ENCODE assay signal across 16 cellular contexts in genomic region chr6:34071111-34071883, GRCh38.
DNase-seq lines count a peak whose midpoint lies in the region; ATAC-seq, FAIRE-seq and TF ChIP-seq lines count a peak whose summit lies in the region.
"Had no signal": no experiment of that assay in that cellular context is flagged by ENCODE, and none has a peak within 500 bp of the region (broad histone marks: within the 10 kb centered on the region; RNA-seq: fewer than 3 reads in every experiment).

No MANE protein-coding gene starts in this region.

- no peak overlapping the region for H2AK5ac ChIP-seq in IMR-90 (ENCODE audit: low read depth, low read length)
- H2AK5ac ChIP-seq in neuronal stem cell (ENCODE audit: low read depth, low read length): no peak overlapping the region

- H3K4me1 ChIP-seq in IMR-90 (ENCODE audit: control insufficient read depth, insufficient read depth, low read length) (no peaks in the 10 kb centered on the region), K562 (replicated peaks in 1 of 2; ENCODE audit: control insufficient read depth in 2 of 2, insufficient read depth in 2 of 2, low read length in 2 of 2) (peaks cover 0 to 19% of the 10 kb centered on the region in 2 experiments; a peak in 1 of 5 replicates), neuronal stem cell (ENCODE audit: control insufficient read depth in 2 of 2, insufficient read depth in 1 of 2, low read depth in 1 of 2, low read length in 2 of 2) (peaks cover 0 to 14% of the 10 kb centered on the region in 2 donors), PC-3 (ENCODE audit: insufficient read depth, low read length) (no peaks in the 10 kb centered on the region)
- H3K4me1 ChIP-seq: HAP-1 had no signal

- WGBS in IMR-90 (ENCODE audit: extremely low coverage in 2 of 2, insufficient read length in 1 of 2), 2 experiments: 87% methylated on average over 4 of the region's 5 CpGs; no CpG with 5 or more reads in 1 of the 2 experiments
- WGBS in K562 (ENCODE audit: insufficient coverage, low coverage, missing lambda C conversion rate): 33% methylated on average over 5 of the region's 5 CpGs
- WGBS in neuronal stem cell (ENCODE audit: extremely low coverage in 2 of 2, insufficient read length in 2 of 2, insufficient replicate concordance in 1 of 2), 2 donors: 100% methylated on average over 5 of the region's 5 CpGs; no CpG with 5 or more reads in 1 of the 2 donors

- no peak overlapping the region for H4K8ac ChIP-seq in IMR-90 (ENCODE audit: low read depth in 2 of 2, low read length in 2 of 2)
- no peak overlapping the region for H4K8ac ChIP-seq in neuronal stem cell (ENCODE audit: low read depth, low read length)

- H3F3A ChIP-seq in PC-3 (ENCODE audit: low read length, unreplicated experiment): no peaks in the 10 kb centered on the region

- H2BK12ac ChIP-seq in neuronal stem cell (ENCODE audit: low read length): no peak overlapping the region

- H4K5ac ChIP-seq in IMR-90 (ENCODE audit: low read depth, low read length): no peak overlapping the region

- H3K9me3 ChIP-seq in IMR-90 (ENCODE audit: control insufficient read depth, insufficient read depth, low read length) (no peaks in the 10 kb centered on the region), K562 (replicated peaks; ENCODE audit: control insufficient read depth, insufficient read depth, low read depth, low read length) (peaks cover 10% of the 10 kb centered on the region), neuronal stem cell (replicated peaks in 1 of 2; ENCODE audit: control insufficient read depth in 2 of 2, insufficient read depth in 1 of 2, low read depth in 1 of 2, low read length in 2 of 2) (peaks cover 0 to 12% of the 10 kb centered on the region in 2 donors), PC-3 (ENCODE audit: low read length) (no peaks in the 10 kb centered on the region)
- H3K9me3 ChIP-seq: HAP-1 had no signal

- H3K9me1 ChIP-seq in IMR-90 (ENCODE audit: insufficient read depth, low read length): peaks cover 10% of the 10 kb centered on the region
- no peaks in the 10 kb centered on the region for H3K9me1 ChIP-seq in K562 (ENCODE audit: control insufficient read depth, insufficient read depth, low read length)

- H2AFZ ChIP-seq in IMR-90 (replicated peaks; ENCODE audit: low read length, poor library complexity): peak overlapping the region; percentile 11
- no peak overlapping the region for H2AFZ ChIP-seq in K562 (ENCODE audit: low read depth, low read length)
- H2AFZ ChIP-seq in neuronal stem cell (ENCODE audit: low read length): no peak overlapping the region
- no peak overlapping the region for H2AFZ ChIP-seq in PC-3 (ENCODE audit: low read length)
- H2AFZ ChIP-seq: GM23248 had no signal

- ATAC-seq in IMR-90 (ENCODE audit: low read depth) (no peak), K562 (no peak), PC-3 (no peak)

- H2AK9ac ChIP-seq in IMR-90 (replicated peaks; ENCODE audit: low read depth, low read length, poor library complexity): peak overlapping the region; percentile 61

- FAIRE-seq in GM18507 (lab: Jason Lieb, UNC): peak; percentile 72
- no peak for FAIRE-seq in K562 (lab: Jason Lieb, UNC)
- FAIRE-seq in H54 (lab: Jason Lieb, UNC): no peak
- FAIRE-seq: G401.6 had no signal

- H3K4ac ChIP-seq in IMR-90 (ENCODE audit: low read depth, low read length) (no peak overlapping the region), neuronal stem cell (ENCODE audit: low read length) (peak overlapping the region; percentile 1)

- dilution Hi-C loops in IMR-90 (cut with HindIII; ENCODE audit: low sequenced_read_pairs, unreplicated experiment): no loop called here

- H2BK15ac ChIP-seq in IMR-90 (ENCODE audit: low read depth, low read length): no peak overlapping the region
- no peak overlapping the region for H2BK15ac ChIP-seq in neuronal stem cell (ENCODE audit: low read length)

- H3K79me1 ChIP-seq in IMR-90 (ENCODE audit: low read depth in 1 of 2, low read length in 2 of 2) (no peaks in the 10 kb centered on the region), neuronal stem cell (ENCODE audit: low read depth, low read length) (peaks cover 5% of the 10 kb centered on the region)

- no peak overlapping the region for H3K4me2 ChIP-seq in IMR-90 (ENCODE audit: low read depth, low read length)
- H3K4me2 ChIP-seq in K562 (ENCODE audit: insufficient read depth, low read length): no peak overlapping the region
- no peak overlapping the region for H3K4me2 ChIP-seq in neuronal stem cell (ENCODE audit: insufficient read depth, low read length, poor library complexity, severe bottlenecking)
- H3K4me2 ChIP-seq in PC-3 (ENCODE audit: low read length): no peak overlapping the region

- H3K27ac ChIP-seq in IMR-90 (ENCODE audit: insufficient read depth, low read length): no peak overlapping the region
- no peak overlapping the region for H3K27ac ChIP-seq in K562 (ENCODE audit: extremely low read depth, low read depth, low read length)
- H3K27ac ChIP-seq in neuronal stem cell (replicated peaks; ENCODE audit: low read length): no peak overlapping the region
- H3K27ac ChIP-seq in PC-3 (ENCODE audit: low read length): no peak overlapping the region
- H3K27ac ChIP-seq: GM23248 had no signal

- no peaks in the 10 kb centered on the region for H4K20me1 ChIP-seq in IMR-90 (ENCODE audit: insufficient read depth, low read length)
- H4K20me1 ChIP-seq in K562 (replicated peaks; ENCODE audit: control insufficient read depth, insufficient read depth, low read length): peaks cover 13% of the 10 kb centered on the region
- no peaks in the 10 kb centered on the region for H4K20me1 ChIP-seq in PC-3 (ENCODE audit: low read length)

- H3K14ac ChIP-seq in IMR-90 (replicated peaks; ENCODE audit: low read depth, low read length): no peak overlapping the region
- peak overlapping the region; percentile 3 for H3K14ac ChIP-seq in neuronal stem cell (ENCODE audit: low read length)

- no peak for TF ChIP-seq CTCF in IMR-90 (conservative IDR thresholded peaks at IDR 0.05; ENCODE audit: low read depth, low read length)
- TF ChIP-seq CTCF in K562 (IDR thresholded peaks at IDR 0.05 in 2 of 3, conservative IDR thresholded peaks at IDR 0.05 in 1 of 3; ENCODE audit: insufficient read depth in 2 of 3, low read depth in 1 of 3, low read length in 3 of 3): no peak
- no peak for TF ChIP-seq CTCF in PC-3 (conservative IDR thresholded peaks at IDR 0.05; ENCODE audit: low read depth, low read length)

- intact Hi-C loops in IMR-90 (cut with micrococcal nuclease): no loop called here
- intact Hi-C loops in K562 (cut with micrococcal nuclease): no loop called here
- intact Hi-C loops in PC-3 (cut with micrococcal nuclease): no loop called here

- H3K18ac ChIP-seq in IMR-90 (ENCODE audit: low read depth, low read length) (no peak overlapping the region), neuronal stem cell (ENCODE audit: low read length) (no peak overlapping the region)

- POLR2A ChIA-PET in IMR-90 (lab: Charles Lee; ENCODE audit: unreplicated experiment): no interaction called here
- POLR2A ChIA-PET in K562 (lab: Yijun Ruan, JAX): no interaction called here
- POLR2A ChIA-PET in HEK293T (lab: Yijun Ruan, JAX): no interaction called here
- POLR2A ChIA-PET in PC-3 (lab: Charles Lee; ENCODE audit: unreplicated experiment): no interaction called here

- CTCF ChIA-PET in IMR-90 (lab: Yijun Ruan, JAX): no interaction called here
- CTCF ChIA-PET in K562 (lab: Yijun Ruan, JAX; ENCODE audit: low intra/inter-chr PET ratio): no interaction called here
- CTCF ChIA-PET in HEK293T (lab: Yijun Ruan, JAX): no interaction called here
- CTCF ChIA-PET in PC-3 (lab: Charles Lee): no interaction called here

- no peaks in the 10 kb centered on the region for H3K79me2 ChIP-seq in K562 (ENCODE audit: control insufficient read depth, insufficient read depth, low read length)
- no peaks in the 10 kb centered on the region for H3K79me2 ChIP-seq in PC-3 (ENCODE audit: low read length)

- no peaks in the 10 kb centered on the region for H3K9me2 ChIP-seq in PC-3 (replicated peaks; ENCODE audit: low read length)

- H3K23ac ChIP-seq in IMR-90 (ENCODE audit: low read depth, low read length) (no peak overlapping the region), neuronal stem cell (ENCODE audit: low read depth, low read length, poor library complexity) (no peak overlapping the region)

- H3K36me3 ChIP-seq in IMR-90 (ENCODE audit: control insufficient read depth, insufficient read depth, low read length) (no peaks in the 10 kb centered on the region), K562 (ENCODE audit: control insufficient read depth, insufficient read depth, low read length) (no peaks in the 10 kb centered on the region), neuronal stem cell (replicated peaks in 1 of 2; ENCODE audit: control insufficient read depth in 2 of 2, insufficient read depth in 2 of 2, low read length in 2 of 2) (peaks cover 0 to 5% of the 10 kb centered on the region in 2 donors), PC-3 (ENCODE audit: low read depth, low read length) (no peaks in the 10 kb centered on the region)
- H3K36me3 ChIP-seq: HAP-1 had no signal

- no peak overlapping the region for H2BK120ac ChIP-seq in IMR-90 (ENCODE audit: low read depth, low read length)
- H2BK120ac ChIP-seq in neuronal stem cell (ENCODE audit: low read depth, low read length): no peak overlapping the region

- TF ChIP-seq POLR2A in IMR-90 (IDR thresholded peaks at IDR 0.05; ENCODE audit: low read depth, low read length): no peak
- no peak for TF ChIP-seq POLR2A in K562 (conservative IDR thresholded peaks at IDR 0.05)
- TF ChIP-seq POLR2A in H54 (IDR thresholded peaks at IDR 0.05; ENCODE audit: low read depth, low read length): no peak

- no peak overlapping the region for H4K91ac ChIP-seq in IMR-90 (ENCODE audit: insufficient read depth, low read depth, low read length)
- H4K91ac ChIP-seq in neuronal stem cell (ENCODE audit: low read depth, low read length, poor library complexity): no peak overlapping the region

- TF ChIP-seq RAD21 in IMR-90 (IDR thresholded peaks at IDR 0.05; ENCODE audit: low read length) (no peak), K562 (CRISPR knock-in tag; conservative IDR thresholded peaks at IDR 0.05 in 1 of 2, IDR thresholded peaks at IDR 0.05 in 1 of 2) (no peak)

- in situ Hi-C loops in IMR-90 (cut with MboI; ENCODE audit: low sequenced_read_pairs) (no loop called here), K562 (cut with MboI) (no loop called here)

- BruUV-seq in IMR-90 (replicated peaks; lab: Mats Ljungman, UMichigan): no TSS peak
- no TSS peak for BruUV-seq in K562 (replicated peaks; lab: Mats Ljungman, UMichigan)
- no TSS peak for BruUV-seq in PC-3 (replicated peaks; lab: Mats Ljungman, UMichigan)

- H2BK20ac ChIP-seq in IMR-90 (ENCODE audit: low read depth, low read length): no peak overlapping the region

- H3K4me3 ChIP-seq in IMR-90 (ENCODE audit: insufficient read depth, low read depth, low read length) (no peak overlapping the region), K562 (no peak overlapping the region), neuronal stem cell (ENCODE audit: low read length in 2 of 2) (peak overlapping the region in 1 of 2 donors; percentile 63), PC-3 (ENCODE audit: low read length) (no peak overlapping the region)
- H3K4me3 ChIP-seq: GM23248, HAP-1 had no signal

- no peak overlapping the region for H3K56ac ChIP-seq in IMR-90 (ENCODE audit: extremely low read depth, insufficient read depth, low read length)

- no peak for TF ChIP-seq EP300 in K562 (IDR thresholded peaks at IDR 0.05; ENCODE audit: low read length)

- H2BK5ac ChIP-seq in IMR-90 (ENCODE audit: low read depth, low read length, poor library complexity, severe bottlenecking): peak overlapping the region; percentile 84
- H2BK5ac ChIP-seq in neuronal stem cell (ENCODE audit: low read length): no peak overlapping the region

- H3K27me3 ChIP-seq in IMR-90 (ENCODE audit: control insufficient read depth, insufficient read depth, low read length): peaks cover 32% of the 10 kb centered on the region
- peaks cover 11 to 63% of the 10 kb centered on the region in 2 experiments; a peak in 4 of 5 replicates for H3K27me3 ChIP-seq in K562 (ENCODE audit: control insufficient read depth in 2 of 2, insufficient read depth in 2 of 2, low read length in 2 of 2)
- peaks cover 0 to 19% (median 12%) of the 10 kb centered on the region in 3 experiments for H3K27me3 ChIP-seq in neuronal stem cell (ENCODE audit: control insufficient read depth in 3 of 3, insufficient read depth in 3 of 3, low read depth in 1 of 3, low read length in 3 of 3)
- peaks cover 22% of the 10 kb centered on the region for H3K27me3 ChIP-seq in PC-3 (ENCODE audit: low read length)

- DNase-seq in GM18507 (ENCODE audit: extremely low spot score, insufficient read length, low read depth) (no peak), IMR-90 (no peak), K562 (ENCODE audit: extremely low read depth in 1 of 4, low spot score in 3 of 4) (no peak), neuronal stem cell (ENCODE audit: low spot score) (no peak), HEK293T (ENCODE audit: extremely low spot score) (no peak), PC-3 (no peak), H54 (ENCODE audit: insufficient read length, low spot score) (no peak)
- DNase-seq in activated CD4-positive, CD25-positive, alpha-beta regulatory T cell treated with anti-CD3 and anti-CD28 coated beads, Interleukin-2, amount 50 U/mL, for 72 hours: no peak
- DNase-seq: C1 segment of cervical spinal cord, Calu3, COR-L47, DMS153, DND-41 had no signal

- H3K9ac ChIP-seq in IMR-90 (ENCODE audit: low read depth, low read length): no peak overlapping the region
- no peak overlapping the region for H3K9ac ChIP-seq in K562 (ENCODE audit: insufficient read depth in 1 of 2, low read depth in 2 of 2, low read length in 2 of 2)
- no peak overlapping the region for H3K9ac ChIP-seq in neuronal stem cell (ENCODE audit: low read depth, low read length, poor library complexity)
- no peak overlapping the region for H3K9ac ChIP-seq in PC-3 (ENCODE audit: low read length)
- H3K9ac ChIP-seq: GM23248 had no signal
